Comparison of ENCODE assay signal across 25 cellular contexts in genomic region chr9:131559416-131560000, GRCh38. TPM values are rescaled to one million over a fixed set of nuclear protein-coding genes. Genes with fewer than 3 reads are reported as not detected.
DNase-seq lines count a peak whose midpoint lies in the region; TF ChIP-seq lines count a peak whose summit lies in the region.
"Had no signal": no experiment of that assay in that cellular context is flagged by ENCODE, and none has a peak within 500 bp of the region (broad histone marks: within the 10 kb centered on the region; RNA-seq: fewer than 3 reads in every experiment).

No MANE protein-coding gene starts in this region.

- H3K4ac ChIP-seq in trophoblast cell (ENCODE audit: low read depth, low read length), result no peak overlapping the region

- no peak overlapping the region for H3K23ac ChIP-seq in trophoblast cell (ENCODE audit: low read length)

- H3K9me3 ChIP-seq in trophoblast cell (ENCODE audit: insufficient read depth, low read depth, low read length) (peaks cover 3% of the 10 kb centered on the region), neural progenitor cell (ENCODE audit: low read depth) (peaks cover 12% of the 10 kb centered on the region)
- H3K9me3 ChIP-seq: thyroid gland had no signal

- H2AFZ ChIP-seq in trophoblast cell (ENCODE audit: insufficient read depth, low read length, poor library complexity) (no peak overlapping the region), neural progenitor cell (replicated peaks) (no peak overlapping the region)

- H2BK12ac ChIP-seq in trophoblast cell (ENCODE audit: low read length), result no peak overlapping the region

- no peak overlapping the region for H3K4me3 Mint-ChIP-seq in immature natural killer cell
- no peak overlapping the region for H3K4me3 Mint-ChIP-seq in endothelial cell (ENCODE audit: unreplicated experiment)
- H3K4me3 Mint-ChIP-seq in neural progenitor cell, result no peak overlapping the region
- H3K4me3 Mint-ChIP-seq: CD8-positive, alpha-beta T cell; stimulated activated naive CD8-positive, alpha-beta T cell treated with anti-CD3 and anti-CD28 coated beads, Interleukin-15, amount 100 ng/mL, for 72 hours; T-cell had no signal

- H2BK120ac ChIP-seq in trophoblast cell (ENCODE audit: insufficient read depth, low read length, poor library complexity), result no peak overlapping the region

- H4K8ac ChIP-seq in trophoblast cell (ENCODE audit: low read depth, low read length), result no peak overlapping the region

- H2AK5ac ChIP-seq in trophoblast cell (ENCODE audit: low read length), result no peak overlapping the region

- H3K27ac Mint-ChIP-seq in immature natural killer cell (no peak overlapping the region), endothelial cell (ENCODE audit: unreplicated experiment) (no peak overlapping the region), neural progenitor cell (no peak overlapping the region)
- H3K27ac Mint-ChIP-seq: CD8-positive, alpha-beta T cell; stimulated activated naive CD8-positive, alpha-beta T cell treated with anti-CD3 and anti-CD28 coated beads, Interleukin-15, amount 100 ng/mL, for 72 hours; T-cell had no signal

- H3K27me3 ChIP-seq in trophoblast cell (ENCODE audit: insufficient read depth, low read length) (peaks cover 7% of the 10 kb centered on the region), neural progenitor cell (peaks cover 24% of the 10 kb centered on the region)
- H3K27me3 ChIP-seq: thyroid gland had no signal

- H3K4me3 ChIP-seq in trophoblast cell (ENCODE audit: low read depth, low read length) (no peak overlapping the region), neural progenitor cell (no peak overlapping the region)
- H3K4me3 ChIP-seq: esophagus muscularis mucosa, psoas muscle, thyroid gland had no signal

- H3K4me1 ChIP-seq in trophoblast cell (ENCODE audit: control insufficient read depth in 1 of 2, insufficient read depth in 2 of 2, low read length in 2 of 2) (peaks cover 3% of the 10 kb centered on the region in 2 experiments), neural progenitor cell (no peaks in the 10 kb centered on the region)
- H3K4me1 ChIP-seq: psoas muscle, thyroid gland had no signal

- H3F3A ChIP-seq in neural progenitor cell (ENCODE audit: low read depth), result no peaks in the 10 kb centered on the region

- no peak overlapping the region for H3K18ac ChIP-seq in trophoblast cell (ENCODE audit: low read length)

- H4K20me1 ChIP-seq in neural progenitor cell (ENCODE audit: low read depth), result no peaks in the 10 kb centered on the region

- H3K36me3 Mint-ChIP-seq in immature natural killer cell (peaks cover 0 to 4% (median 0%) of the 10 kb centered on the region in 3 donors), endothelial cell (ENCODE audit: low read depth, unreplicated experiment) (peaks cover 4% of the 10 kb centered on the region), neural progenitor cell (no peaks in the 10 kb centered on the region)
- H3K36me3 Mint-ChIP-seq: CD8-positive, alpha-beta T cell; T-cell had no signal

- no peak overlapping the region for H3K4me2 ChIP-seq in trophoblast cell (ENCODE audit: low read length)
- no peak overlapping the region for H3K4me2 ChIP-seq in neural progenitor cell

- H3K4me1 Mint-ChIP-seq in immature natural killer cell (peaks cover 0 to 3% of the 10 kb centered on the region in 2 donors), endothelial cell (ENCODE audit: unreplicated experiment) (peaks cover 13% of the 10 kb centered on the region), neural progenitor cell (no peaks in the 10 kb centered on the region)

- H3K79me1 ChIP-seq in trophoblast cell (ENCODE audit: low read length), result peaks cover 4% of the 10 kb centered on the region

- H3K27me3 Mint-ChIP-seq in immature natural killer cell (ENCODE audit: low read depth in 3 of 3), result peaks cover 8 to 21% (median 14%) of the 10 kb centered on the region in 3 donors
- H3K27me3 Mint-ChIP-seq in endothelial cell (ENCODE audit: unreplicated experiment), result peaks cover 29% of the 10 kb centered on the region
- H3K27me3 Mint-ChIP-seq in neural progenitor cell (ENCODE audit: insufficient read depth, low read depth), result peaks cover 17% of the 10 kb centered on the region

- H3K27ac ChIP-seq in trophoblast cell (ENCODE audit: low read depth, low read length) (no peak overlapping the region), neural progenitor cell (no peak overlapping the region)
- H3K27ac ChIP-seq: esophagus muscularis mucosa, psoas muscle, thyroid gland had no signal

- no peak for TF ChIP-seq CTCF in endothelial cell (IDR thresholded peaks at IDR 0.05; ENCODE audit: unreplicated experiment)
- no peak for TF ChIP-seq CTCF in neural progenitor cell (IDR thresholded peaks at IDR 0.05)

- H3K79me2 ChIP-seq in trophoblast cell (ENCODE audit: control insufficient read depth, insufficient read depth, low read length, poor library complexity) (no peaks in the 10 kb centered on the region), neural progenitor cell (ENCODE audit: low read depth) (no peaks in the 10 kb centered on the region)

- H4K91ac ChIP-seq in trophoblast cell (ENCODE audit: low read depth, low read length), result peak overlapping the region; percentile 4

- DNase-seq in NCI-H146 (lab: John Stamatoyannopoulos, UW) (peak; percentile 12), NCI-H146 treated with DMSO at 0.1 percent for 48 hours (lab: John Stamatoyannopoulos, UW; ENCODE audit: unreplicated experiment) (no peak), Kasumi-1 (lab: John Stamatoyannopoulos, UW) (peak; percentile 29 to 55), fibroblast of peridontal ligament (ENCODE audit: extremely low read depth) (peak; percentile 7), trophoblast cell (no peak), immature natural killer cell (no peak), endothelial cell (ENCODE audit: low spot score) (no peak), neural progenitor cell (ENCODE audit: low spot score) (no peak)
- DNase-seq: 8988T; activated CD8-positive, alpha-beta memory T cell treated with anti-CD3 and anti-CD28 coated beads for 24 hours; activated T-cell treated with anti-CD3 and anti-CD28 coated beads, Interleukin-2, amount 50 U/mL, for 1 hour; CD8-positive, alpha-beta T cell; Karpas-422; kidney; NCI-H1092; NCI-H2029; NCI-H226; NCI-H748 treated with DMSO at 0.1 percent for 48 hours; psoas muscle; stimulated activated naive CD8-positive, alpha-beta T cell treated with anti-CD3 and anti-CD28 coated beads, Interleukin-15, amount 100 ng/mL, for 72 hours; T-cell; thyroid gland had no signal

- H3K9me3 Mint-ChIP-seq in immature natural killer cell, result peaks cover 0 to 5% (median 0%) of the 10 kb centered on the region in 6 donors
- H3K9me3 Mint-ChIP-seq in endothelial cell (ENCODE audit: unreplicated experiment), result no peaks in the 10 kb centered on the region
- H3K9me3 Mint-ChIP-seq in neural progenitor cell, result peaks cover 18% of the 10 kb centered on the region
- H3K9me3 Mint-ChIP-seq: CD8-positive, alpha-beta T cell; stimulated activated naive CD8-positive, alpha-beta T cell treated with anti-CD3 and anti-CD28 coated beads, Interleukin-15, amount 100 ng/mL, for 72 hours; T-cell had no signal

- no CpG with 5 or more reads among the region's 1 CpG for WGBS in trophoblast cell (ENCODE audit: extremely low coverage, insufficient coverage, insufficient read length)

- no peak overlapping the region for H2BK5ac ChIP-seq in trophoblast cell (ENCODE audit: low read depth, low read length, poor library complexity)

- H3K36me3 ChIP-seq in trophoblast cell (ENCODE audit: control insufficient read depth in 1 of 2, insufficient read depth in 2 of 2, low read length in 2 of 2) (no peaks in the 10 kb centered on the region), neural progenitor cell (peaks cover 3% of the 10 kb centered on the region)
- H3K36me3 ChIP-seq: esophagus muscularis mucosa, thyroid gland had no signal

- no peak overlapping the region for H3K14ac ChIP-seq in trophoblast cell (ENCODE audit: low read length)

- no peak overlapping the region for H3K9ac ChIP-seq in trophoblast cell (ENCODE audit: low read length)
- H3K9ac ChIP-seq in neural progenitor cell, result no peak overlapping the region

- no peak overlapping the region for H4K12ac ChIP-seq in trophoblast cell (ENCODE audit: low read depth, low read length)

RNA-seq across cellular contexts. Expression of gene PRRT1B, which starts 14.2 kb away (rescaled TPM):
- 2.8 and 3.0 TPM in 2 replicates for polyA plus RNA-seq in trophoblast cell (2013)
- polyA plus RNA-seq in immature natural killer cell, result not detected
- total RNA-seq in endothelial cell (ENCODE audit: unreplicated experiment) (not detected), neural progenitor cell (ENCODE audit: low replicate concordance) (not detected in 2 replicates)
- total RNA-seq: CD8-positive, alpha-beta T cell; HT1080; psoas muscle; Right ventricle myocardium superior; T-cell; thyroid gland had no signal
- polyA plus RNA-seq: psoas muscle had no signal

RNA-seq across cellular contexts. Expression of gene UCK1, which starts 28.4 kb away (rescaled TPM):
- polyA plus RNA-seq in trophoblast cell (2013), result 15.9 and 16.3 TPM in 2 replicates
- 10 to 100 TPM; 27.3 to 34.7 (median 33.7) TPM for polyA plus RNA-seq in immature natural killer cell
- 23.0 TPM for total RNA-seq in endothelial cell (ENCODE audit: unreplicated experiment)
- 30.7 and 41.1 TPM in 2 replicates for total RNA-seq in neural progenitor cell (ENCODE audit: low replicate concordance)

RNA-seq across cellular contexts. Expression of gene POMT1, which starts 56.8 kb away (rescaled TPM):
- 25.6 and 26.3 TPM in 2 replicates for polyA plus RNA-seq in trophoblast cell (2013)
- polyA plus RNA-seq in immature natural killer cell, result 10 to 100 TPM in 1 of 3 donors, 1 to 10 TPM in 2; 4.8 to 10.4 (median 8.0) TPM
- total RNA-seq in endothelial cell (ENCODE audit: unreplicated experiment), result 57.6 TPM
- total RNA-seq in neural progenitor cell (ENCODE audit: low replicate concordance), result 31.1 and 48.0 TPM in 2 replicates

Comparison
In these comparisons a context has a peak if more than half of its experiments do, and no peak if none do; other contexts are left out.
1. DNase-seq: peak in NCI-H146 (single experiment), Kasumi-1 (2 of 2) and fibroblast of peridontal ligament (single experiment); none in NCI-H146 treated with DMSO at 0.1 percent for 48 hours (single experiment), trophoblast cell (0 of 2), immature natural killer cell (0 of 3), endothelial cell (single experiment) and neural progenitor cell (single experiment).